In genomic region chr1:20318521-20318920, GRCh38 we compare ENCODE assay signal across 7 cellular contexts. TPM values are rescaled to one million over a fixed set of nuclear protein-coding genes. Genes with fewer than 3 reads are reported as not detected.
"Had no signal": no experiment of that assay in that cellular context is flagged by ENCODE, and none has a peak within 500 bp of the region (broad histone marks: within the 10 kb centered on the region; RNA-seq: fewer than 3 reads in every experiment).

No MANE protein-coding gene starts in this region.

- DNase-seq: KBM-7, KG1 had no signal

- H3K27ac ChIP-seq: HL-60 had no signal

- H3K4me3 ChIP-seq: K562 had no signal

RNA-seq across cellular contexts. Expression of gene VWA5B1, which starts 27.8 kb away (rescaled TPM):
- polyA plus RNA-seq: HepG2, IgD-negative memory B cell, IMR-90, K562 had no signal
